Comparison of ENCODE assay signal across 16 cellular contexts in genomic region chr10:89173075-89173474, GRCh38. TPM values are rescaled to one million over a fixed set of nuclear protein-coding genes. Genes with fewer than 3 reads are reported as not detected.
A peak's percentile ranks its signal among the peaks of the same experiment; 100 is the strongest.
DNase-seq lines count a peak whose midpoint lies in the region; ATAC-seq, FAIRE-seq and TF ChIP-seq lines count a peak whose summit lies in the region.
"Had no signal": no experiment of that assay in that cellular context is flagged by ENCODE, and none has a peak within 500 bp of the region (broad histone marks: within the 10 kb centered on the region; RNA-seq: fewer than 3 reads in every experiment).

No MANE protein-coding gene starts in this region.

- H3K36me3 ChIP-seq in GM23248 (ENCODE audit: low read depth) (no peaks in the 10 kb centered on the region), IMR-90 (ENCODE audit: control insufficient read depth, insufficient read depth, low read length) (no peaks in the 10 kb centered on the region), K562 (ENCODE audit: control insufficient read depth, insufficient read depth, low read length) (no peaks in the 10 kb centered on the region), mesenchymal stem cell (ENCODE audit: control insufficient read depth in 1 of 2, insufficient read depth in 2 of 2, low read depth in 1 of 2, low read length in 2 of 2) (no peaks in the 10 kb centered on the region)

- H3K4me1 ChIP-seq in GM23248 (ENCODE audit: insufficient read depth) (peaks cover 21% of the 10 kb centered on the region), IMR-90 (ENCODE audit: control insufficient read depth, insufficient read depth, low read length) (peaks cover 2% of the 10 kb centered on the region), K562 (replicated peaks in 1 of 2; ENCODE audit: control insufficient read depth in 2 of 2, insufficient read depth in 2 of 2, low read length in 2 of 2) (no peaks in the 10 kb centered on the region), mesenchymal stem cell (ENCODE audit: control insufficient read depth, insufficient read depth, low read depth, low read length) (no peaks in the 10 kb centered on the region)

- H3K14ac ChIP-seq in IMR-90 (replicated peaks; ENCODE audit: low read depth, low read length) (no peak overlapping the region), mesenchymal stem cell (ENCODE audit: low read length in 2 of 2) (no peak overlapping the region)

- H2AFZ ChIP-seq in GM23248 (peak overlapping the region; percentile 58), IMR-90 (replicated peaks; ENCODE audit: low read length, poor library complexity) (no peak overlapping the region), K562 (ENCODE audit: low read depth, low read length) (no peak overlapping the region), mesenchymal stem cell (ENCODE audit: low read depth, low read length) (no peak overlapping the region)

- H3K18ac ChIP-seq in IMR-90 (ENCODE audit: low read depth, low read length), result no peak overlapping the region
- no peak overlapping the region for H3K18ac ChIP-seq in mesenchymal stem cell (ENCODE audit: low read depth in 1 of 2, low read length in 2 of 2)

- no peaks in the 10 kb centered on the region for H3K9me3 ChIP-seq in GM23248 (ENCODE audit: low read depth)
- H3K9me3 ChIP-seq in IMR-90 (ENCODE audit: control insufficient read depth, insufficient read depth, low read length), result no peaks in the 10 kb centered on the region
- no peaks in the 10 kb centered on the region for H3K9me3 ChIP-seq in K562 (replicated peaks; ENCODE audit: control insufficient read depth, insufficient read depth, low read depth, low read length)
- no peaks in the 10 kb centered on the region for H3K9me3 ChIP-seq in mesenchymal stem cell (ENCODE audit: control insufficient read depth, low read length)

- H2BK15ac ChIP-seq in IMR-90 (ENCODE audit: low read depth, low read length), result no peak overlapping the region
- no peak overlapping the region for H2BK15ac ChIP-seq in mesenchymal stem cell (ENCODE audit: low read depth, poor library complexity, severe bottlenecking)

- no peak overlapping the region for H3K56ac ChIP-seq in IMR-90 (ENCODE audit: extremely low read depth, insufficient read depth, low read length)

- H4K91ac ChIP-seq in IMR-90 (ENCODE audit: insufficient read depth, low read depth, low read length) (no peak overlapping the region), mesenchymal stem cell (ENCODE audit: low read length) (no peak overlapping the region)

- H3K27ac Mint-ChIP-seq in stimulated activated naive B cell treated with anti-CD40 and anti-IgM and Interleukin-4, amounts not matched to agents 10 μg/mL and 1 μg/mL and 100 μg/mL, for 72 hours, result no peak overlapping the region

- H2BK5ac ChIP-seq in IMR-90 (ENCODE audit: low read depth, low read length, poor library complexity, severe bottlenecking) (no peak overlapping the region), mesenchymal stem cell (ENCODE audit: low read depth, low read length, poor library complexity, severe bottlenecking) (no peak overlapping the region)

- H4K8ac ChIP-seq in IMR-90 (ENCODE audit: low read depth in 2 of 2, low read length in 2 of 2), result no peak overlapping the region
- no peak overlapping the region for H4K8ac ChIP-seq in mesenchymal stem cell (ENCODE audit: low read length)

- H4K20me1 ChIP-seq in GM23248 (ENCODE audit: insufficient read depth) (no peaks in the 10 kb centered on the region), IMR-90 (ENCODE audit: insufficient read depth, low read length) (no peaks in the 10 kb centered on the region), K562 (replicated peaks; ENCODE audit: control insufficient read depth, insufficient read depth, low read length) (no peaks in the 10 kb centered on the region)

- no peak for FAIRE-seq in K562 (lab: Jason Lieb, UNC)

- TF ChIP-seq POLR2A in IMR-90 (IDR thresholded peaks at IDR 0.05; ENCODE audit: low read depth, low read length) (no peak), K562 (conservative IDR thresholded peaks at IDR 0.05) (no peak)

- H3K9me3 Mint-ChIP-seq in stimulated activated naive B cell treated with anti-CD40 and anti-IgM and Interleukin-4, amounts not matched to agents 10 μg/mL and 1 μg/mL and 100 μg/mL, for 72 hours, result no peaks in the 10 kb centered on the region

- no peaks in the 10 kb centered on the region for H3K79me2 ChIP-seq in GM23248 (ENCODE audit: insufficient read depth)
- no peaks in the 10 kb centered on the region for H3K79me2 ChIP-seq in K562 (ENCODE audit: control insufficient read depth, insufficient read depth, low read length)

- no peaks in the 10 kb centered on the region for H3K36me3 Mint-ChIP-seq in stimulated activated naive B cell treated with anti-CD40 and anti-IgM and Interleukin-4, amounts not matched to agents 10 μg/mL and 1 μg/mL and 100 μg/mL, for 72 hours

- TF ChIP-seq CTCF in IMR-90 (conservative IDR thresholded peaks at IDR 0.05; ENCODE audit: low read depth, low read length), result no peak
- no peak for TF ChIP-seq CTCF in K562 (IDR thresholded peaks at IDR 0.05 in 2 of 3, conservative IDR thresholded peaks at IDR 0.05 in 1 of 3; ENCODE audit: insufficient read depth in 2 of 3, low read depth in 1 of 3, low read length in 3 of 3)

- CTCF ChIA-PET in IMR-90 (lab: Yijun Ruan, JAX) (no interaction called here), K562 (lab: Yijun Ruan, JAX; ENCODE audit: low intra/inter-chr PET ratio) (no interaction called here)

- H3K4me3 ChIP-seq in GM23248, result no peak overlapping the region
- no peak overlapping the region for H3K4me3 ChIP-seq in IMR-90 (ENCODE audit: insufficient read depth, low read depth, low read length)
- H3K4me3 ChIP-seq in K562, result no peak overlapping the region
- no peak overlapping the region for H3K4me3 ChIP-seq in mesenchymal stem cell (ENCODE audit: insufficient read depth in 1 of 2, low read depth in 1 of 2, low read length in 2 of 2)

- H3K23ac ChIP-seq in IMR-90 (ENCODE audit: low read depth, low read length) (no peak overlapping the region), mesenchymal stem cell (ENCODE audit: low read length in 2 of 2) (no peak overlapping the region)

- H2BK20ac ChIP-seq in IMR-90 (ENCODE audit: low read depth, low read length), result no peak overlapping the region

- H3K4ac ChIP-seq in IMR-90 (ENCODE audit: low read depth, low read length), result no peak overlapping the region
- H3K4ac ChIP-seq in mesenchymal stem cell (ENCODE audit: low read depth in 1 of 2, low read length in 2 of 2), result no peak overlapping the region

- H3K4me2 ChIP-seq in GM23248 (ENCODE audit: unreplicated experiment) (peak overlapping the region; percentile 46), IMR-90 (ENCODE audit: low read depth, low read length) (no peak overlapping the region; the same call in 1 of the 2 replicates), K562 (ENCODE audit: insufficient read depth, low read length) (no peak overlapping the region), mesenchymal stem cell (ENCODE audit: low read length, poor library complexity, severe bottlenecking) (no peak overlapping the region)

- H4K5ac ChIP-seq in IMR-90 (ENCODE audit: low read depth, low read length), result peak overlapping the region; percentile 75; the same call in 1 of the 2 replicates

- H3K4me1 Mint-ChIP-seq in stimulated activated naive B cell treated with anti-CD40 and anti-IgM and Interleukin-4, amounts not matched to agents 10 μg/mL and 1 μg/mL and 100 μg/mL, for 72 hours, result peaks cover 3 to 4% of the 10 kb centered on the region in 2 donors

- peaks cover 18% of the 10 kb centered on the region for H3F3A ChIP-seq in GM23248 (ENCODE audit: insufficient read depth)

- H3K4me3 Mint-ChIP-seq in stimulated activated naive B cell treated with anti-CD40 and anti-IgM and Interleukin-4, amounts not matched to agents 10 μg/mL and 1 μg/mL and 100 μg/mL, for 72 hours, result no peak overlapping the region

- in situ Hi-C loops in GM23248 (cut with MboI), result no loop called here
- in situ Hi-C loops in IMR-90 (cut with MboI; ENCODE audit: low sequenced_read_pairs), result no loop called here
- in situ Hi-C loops in K562 (cut with MboI), result no loop called here

- no peaks in the 10 kb centered on the region for H3K9me1 ChIP-seq in IMR-90 (ENCODE audit: insufficient read depth, low read length)
- no peaks in the 10 kb centered on the region for H3K9me1 ChIP-seq in K562 (ENCODE audit: control insufficient read depth, insufficient read depth, low read length)

- H2AK9ac ChIP-seq in IMR-90 (replicated peaks; ENCODE audit: low read depth, low read length, poor library complexity), result no peak overlapping the region

- dilution Hi-C loops in IMR-90 (cut with HindIII; ENCODE audit: low sequenced_read_pairs, unreplicated experiment), result no loop called here

- POLR2A ChIA-PET in IMR-90 (lab: Charles Lee; ENCODE audit: unreplicated experiment), result no interaction called here
- POLR2A ChIA-PET in K562 (lab: Yijun Ruan, JAX), result no interaction called here

- BruUV-seq in IMR-90 (replicated peaks; lab: Mats Ljungman, UMichigan), result no TSS peak
- no TSS peak for BruUV-seq in K562 (replicated peaks; lab: Mats Ljungman, UMichigan)

- no peaks in the 10 kb centered on the region for H3K27me3 ChIP-seq in GM23248 (replicated peaks; ENCODE audit: insufficient read depth)
- no peaks in the 10 kb centered on the region; the same call in 1 of the 2 replicates for H3K27me3 ChIP-seq in IMR-90 (ENCODE audit: control insufficient read depth, insufficient read depth, low read length)
- H3K27me3 ChIP-seq in K562 (ENCODE audit: control insufficient read depth in 2 of 2, insufficient read depth in 2 of 2, low read length in 2 of 2), result no peaks in the 10 kb centered on the region
- H3K27me3 ChIP-seq in mesenchymal stem cell (ENCODE audit: control insufficient read depth in 1 of 2, insufficient read depth in 1 of 2, low read length in 2 of 2), result peaks cover 0 to 26% of the 10 kb centered on the region in 2 experiments

- H3K27ac ChIP-seq in GM23248 (peak overlapping the region; percentile 19), IMR-90 (ENCODE audit: insufficient read depth, low read length) (no peak overlapping the region), K562 (ENCODE audit: extremely low read depth, low read depth, low read length) (no peak overlapping the region), mesenchymal stem cell (ENCODE audit: low read length, poor library complexity, severe bottlenecking) (no peak overlapping the region)

- no peak overlapping the region for H2AK5ac ChIP-seq in IMR-90 (ENCODE audit: low read depth, low read length)
- H2AK5ac ChIP-seq in mesenchymal stem cell (ENCODE audit: low read length, severe bottlenecking), result no peak overlapping the region

- H2BK120ac ChIP-seq in IMR-90 (ENCODE audit: low read depth, low read length) (no peak overlapping the region), mesenchymal stem cell (ENCODE audit: low read depth, low read length) (no peak overlapping the region)

- intact Hi-C loops in IMR-90 (cut with micrococcal nuclease) (no loop called here), K562 (cut with micrococcal nuclease) (no loop called here)

- ATAC-seq in IMR-90 (ENCODE audit: low read depth) (0 out of 2 replicates have a peak, but pooled peaks have one; percentile 27), K562 (no peak), HG02840 (IDR thresholded peaks at IDR 0.05; ENCODE audit: low FRiP score, unreplicated experiment) (no peak)
- no peak for ATAC-seq in stimulated activated naive B cell treated with anti-CD40 and anti-IgM and Interleukin-4, amounts not matched to agents 10 μg/mL and 1 μg/mL and 100 μg/mL, for 72 hours (replicated peaks)

- peaks cover 17 to 19% of the 10 kb centered on the region in 2 donors for H3K27me3 Mint-ChIP-seq in stimulated activated naive B cell treated with anti-CD40 and anti-IgM and Interleukin-4, amounts not matched to agents 10 μg/mL and 1 μg/mL and 100 μg/mL, for 72 hours

- H2BK12ac ChIP-seq in mesenchymal stem cell (ENCODE audit: low read length in 2 of 2), result no peak overlapping the region

- H3K9me2 ChIP-seq in GM23248 (ENCODE audit: insufficient read depth), result no peaks in the 10 kb centered on the region

- TF ChIP-seq EP300 in K562 (IDR thresholded peaks at IDR 0.05; ENCODE audit: low read length), result no peak

- no peak for DNase-seq in GM23248
- DNase-seq in IMR-90, result no peak
- no peak for DNase-seq in K562 (ENCODE audit: extremely low read depth in 1 of 4, low spot score in 3 of 4)
- no peak for DNase-seq in mesenchymal stem cell
- DNase-seq in DMS 273 (lab: John Stamatoyannopoulos, UW; ENCODE audit: unreplicated experiment), result no peak
- no peak for DNase-seq in HT-29 (ENCODE audit: low spot score)
- no peak for DNase-seq in stimulated activated naive B cell treated with anti-CD40 and anti-IgM and Interleukin-4, amounts not matched to agents 10 μg/mL and 1 μg/mL and 100 μg/mL, for 72 hours
- DNase-seq: C1 segment of cervical spinal cord, Karpas-422, NCI-H1417, NCI-H1930, NCI-H2171 treated with DMSO at 0.1 percent for 48 hours, NCI-H82, SHP77 had no signal

- H3K79me1 ChIP-seq in IMR-90 (ENCODE audit: low read depth in 1 of 2, low read length in 2 of 2) (no peaks in the 10 kb centered on the region), mesenchymal stem cell (replicated peaks; ENCODE audit: low read length, poor library complexity, severe bottlenecking) (no peaks in the 10 kb centered on the region)

- no peak overlapping the region for H3K9ac ChIP-seq in GM23248
- no peak overlapping the region for H3K9ac ChIP-seq in IMR-90 (ENCODE audit: low read depth, low read length)
- no peak overlapping the region for H3K9ac ChIP-seq in K562 (ENCODE audit: insufficient read depth in 1 of 2, low read depth in 2 of 2, low read length in 2 of 2)
- peak overlapping the region; percentile 18 for H3K9ac ChIP-seq in mesenchymal stem cell (ENCODE audit: low read length)

- TF ChIP-seq RAD21 in IMR-90 (IDR thresholded peaks at IDR 0.05; ENCODE audit: low read length) (no peak), K562 (CRISPR knock-in tag; conservative IDR thresholded peaks at IDR 0.05 in 1 of 2, IDR thresholded peaks at IDR 0.05 in 1 of 2) (no peak)

RNA-seq across cellular contexts. Expression of gene CH25H, which starts 34.0 kb away (rescaled TPM):
- 25.2 and 34.9 TPM in 2 replicates for total RNA-seq in GM23248 (2014; rRNA removed; shearing (Covaris generic))
- polyA plus RNA-seq in GM23248 (2016; fragmentation: Nextera tagmentation; extraction: Ambion mirVana) (16.1 and 18.0 TPM in 2 replicates), IMR-90 (2012; rRNA removed) (0.12 and 0.19 TPM in 2 replicates), K562 (2011; rRNA removed) (not detected in 2 replicates), K562 (2014; fragmentation: Illumina TruSeq; extraction: Trizol) (not detected in 2 replicates), K562 (2014; fragmentation: Nextera tagmentation; extraction: Ambion mirVana) (not detected), K562 (2014; rRNA removed) (not detected in 2 replicates)
- total RNA-seq in IMR-90 (2012; rRNA removed) (0.18 TPM in 1 of 2 replicates, not detected in the other), K562 (2014; rRNA removed) (not detected in 2 replicates), K562 (2014; rRNA removed; fragmentation: Illumina TruSeq; extraction: Trizol) (not detected in 2 replicates), K562 (2015; rRNA removed; fragmentation: Illumina TruSeq; extraction: Trizol) (not detected in 2 replicates), K562 (2021) (not detected in 2 replicates)
- polyA plus RNA-seq in IMR-90 (2012; cell fraction: cytosol; rRNA removed), result 0.38 TPM in 1 of 2 replicates, not detected in the other
- 0.09 and 0.15 TPM in 2 replicates for polyA plus RNA-seq in IMR-90 (2012; cell fraction: nucleus; rRNA removed; ENCODE audit: low replicate concordance)
- total RNA-seq in K562 (2011; cell fraction: chromatin; rRNA removed; ENCODE audit: low replicate concordance), result not detected in 2 replicates
- total RNA-seq in K562 (2011; cell fraction: nucleolus; rRNA removed), result not detected in 2 replicates
- total RNA-seq in K562 (2011; cell fraction: nucleoplasm; rRNA removed), result not detected in 2 replicates
- not detected in 2 replicates for polyA plus RNA-seq in K562 (2011; cell fraction: cytosol; rRNA removed)
- 0.07 TPM in 1 of 2 replicates, not detected in the other for polyA plus RNA-seq in K562 (2011; cell fraction: nucleus; rRNA removed)
- polyA plus RNA-seq in K562 (2012), result 0.05 TPM in 1 of 2 replicates, not detected in the other
- polyA minus RNA-seq in K562 (2011; rRNA and poly(A)+ RNA removed), result not detected in 2 replicates
- not detected in 2 replicates for polyA minus RNA-seq in K562 (2011; cell fraction: cytosol; rRNA and poly(A)+ RNA removed)
- polyA minus RNA-seq in K562 (2011; cell fraction: nucleus; rRNA and poly(A)+ RNA removed), result not detected in 2 replicates
- 0.15 TPM for polyA plus RNA-seq in mesenchymal stem cell (2013, experiment 1 of 2)
- 0.26 TPM for polyA plus RNA-seq in mesenchymal stem cell (2013, experiment 2 of 2)
- total RNA-seq in HT-29 (2014; rRNA removed; shearing (Covaris generic)), result not detected in 2 replicates
- total RNA-seq: NCI-H460 had no signal

Comparison
In these comparisons a context has a peak if more than half of its experiments do, and no peak if none do; other contexts are left out.
1. RNA of gene CH25H, which starts 34.0 kb away (total RNA-seq): 25.2 to 34.9 TPM in GM23248; 0.18 TPM in IMR-90, not detected in K562 and not detected in HT-29; every median in the first group is over 10 times any median in the second.